ENCODE assay signal across 29 cellular contexts in genomic region chr17:16622540-16623277, GRCh38.
"Had no signal": no experiment of that assay in that cellular context is flagged by ENCODE, and none has a peak within 500 bp of the region (broad histone marks: within the 10 kb centered on the region; RNA-seq: fewer than 3 reads in every experiment).

No MANE protein-coding gene starts in this region.

- H3K27ac Mint-ChIP-seq: activated CD4-positive, alpha-beta memory T cell treated with anti-CD3 and anti-CD28 coated beads, Interleukin-2, amount 10 ng/mL, durations not matched to agents 7 days and 5 days; activated CD4-positive, alpha-beta T cell treated with anti-CD3 and anti-CD28 coated beads for 36 hours; activated naive CD4-positive, alpha-beta T cell treated with anti-CD3 and anti-CD28 coated beads, Interleukin-2, amount 10 ng/mL, durations not matched to agents 7 days and 5 days; activated naive CD8-positive, alpha-beta T cell treated with anti-CD3 and anti-CD28 coated beads for 36 hours; activated T-cell treated with anti-CD3 and anti-CD28 coated beads, Interleukin-2, amount 50 U/mL, for 72 hours; activated T-helper 2 cell treated with anti-CD3 and anti-CD28 coated beads, Interferon-gamma antibody, Interleukin-2, Interleukin-4, amounts not matched to agents 10 μg/mL and 5 μg/mL and 100 μg/mL, durations not matched to agents 14 hours and 24 hours and 36 hours; T-cell had no signal

- H3K4me3 Mint-ChIP-seq: activated CD4-positive, alpha-beta memory T cell treated with anti-CD3 and anti-CD28 coated beads, Interleukin-2, amount 10 ng/mL, durations not matched to agents 7 days and 5 days; activated CD4-positive, alpha-beta T cell treated with anti-CD3 and anti-CD28 coated beads for 36 hours; activated naive CD4-positive, alpha-beta T cell treated with anti-CD3 and anti-CD28 coated beads, Interleukin-2, amount 10 ng/mL, durations not matched to agents 7 days and 5 days; activated naive CD8-positive, alpha-beta T cell treated with anti-CD3 and anti-CD28 coated beads for 36 hours; activated T-cell treated with anti-CD3 and anti-CD28 coated beads, Interleukin-2, amount 50 U/mL, for 72 hours; T-cell had no signal

- H3K27me3 Mint-ChIP-seq: activated CD4-positive, alpha-beta memory T cell treated with anti-CD3 and anti-CD28 coated beads, Interleukin-2, amount 10 ng/mL, durations not matched to agents 7 days and 5 days; activated CD4-positive, alpha-beta T cell treated with anti-CD3 and anti-CD28 coated beads for 36 hours; activated naive CD4-positive, alpha-beta T cell treated with anti-CD3 and anti-CD28 coated beads, Interleukin-2, amount 10 ng/mL, durations not matched to agents 7 days and 5 days; activated naive CD8-positive, alpha-beta T cell treated with anti-CD3 and anti-CD28 coated beads for 36 hours; T-cell had no signal

- FAIRE-seq: bronchial epithelial cell had no signal

- H3K36me3 ChIP-seq: adrenal gland, WERI-Rb-1 had no signal

- H3K27me3 ChIP-seq: adrenal gland had no signal

- ATAC-seq: activated CD4-positive, alpha-beta T cell treated with anti-CD3 and anti-CD28 coated beads for 36 hours; activated T-cell treated with anti-CD3 and anti-CD28 coated beads, Interleukin-2, amount 50 U/mL, for 72 hours; Panc1; Right ventricle myocardium inferior; T-cell had no signal

- H3K4me3 ChIP-seq: SK-N-MC had no signal

- H3K4me1 Mint-ChIP-seq: activated CD4-positive, alpha-beta memory T cell treated with anti-CD3 and anti-CD28 coated beads, Interleukin-2, amount 10 ng/mL, durations not matched to agents 7 days and 5 days; activated CD4-positive, alpha-beta T cell treated with anti-CD3 and anti-CD28 coated beads for 36 hours; activated naive CD4-positive, alpha-beta T cell treated with anti-CD3 and anti-CD28 coated beads, Interleukin-2, amount 10 ng/mL, durations not matched to agents 7 days and 5 days; activated naive CD8-positive, alpha-beta T cell treated with anti-CD3 and anti-CD28 coated beads for 36 hours; T-cell had no signal

- DNase-seq: activated CD4-positive, alpha-beta memory T cell treated with anti-CD3 and anti-CD28 coated beads, Interleukin-2, amount 10 ng/mL, durations not matched to agents 7 days and 5 days; activated CD4-positive, alpha-beta T cell treated with anti-CD3 and anti-CD28 coated beads for 36 hours; activated CD4-positive, alpha-beta T cell treated with anti-CD3 and anti-CD28 coated beads, Interleukin-2, amount 50 U/mL, for 1 hour; activated gamma-delta T cell treated with Interleukin-2 at 50 U/mL for 16 hours; activated naive CD4-positive, alpha-beta T cell treated with anti-CD3 and anti-CD28 coated beads, Interleukin-2, amount 10 ng/mL, durations not matched to agents 7 days and 5 days; activated naive CD8-positive, alpha-beta T cell treated with anti-CD3 and anti-CD28 coated beads for 36 hours; activated T-cell treated with anti-CD3 and anti-CD28 coated beads, Interleukin-2, amount 50 U/mL, for 72 hours; adrenal gland; anterior cingulate cortex; central memory CD4-positive, alpha-beta T cell; MM.1S; NCI-H1105 treated with DMSO at 0.1 percent for 48 hours; NCI-H1436 treated with DMSO at 0.1 percent for 48 hours; NCI-H187; NCI-H2081; NCI-H510A treated with DMSO at 0.1 percent for 48 hours; NCI-H69; NK-92 treated with Interleukin-12 subunit alpha and Interleukin-12 subunit beta, amount 100 ng/mL, for 24 hours; OCI-M1; RPMI8226; T-cell; T-helper 2 cell; T1000; WERI-Rb-1 had no signal

- H3K4me1 ChIP-seq: adrenal gland had no signal

- H3K27ac ChIP-seq: adrenal gland, SK-N-MC, WERI-Rb-1 had no signal
